Comparison of ENCODE assay signal across 14 cellular contexts in the genomic region with DNA sequence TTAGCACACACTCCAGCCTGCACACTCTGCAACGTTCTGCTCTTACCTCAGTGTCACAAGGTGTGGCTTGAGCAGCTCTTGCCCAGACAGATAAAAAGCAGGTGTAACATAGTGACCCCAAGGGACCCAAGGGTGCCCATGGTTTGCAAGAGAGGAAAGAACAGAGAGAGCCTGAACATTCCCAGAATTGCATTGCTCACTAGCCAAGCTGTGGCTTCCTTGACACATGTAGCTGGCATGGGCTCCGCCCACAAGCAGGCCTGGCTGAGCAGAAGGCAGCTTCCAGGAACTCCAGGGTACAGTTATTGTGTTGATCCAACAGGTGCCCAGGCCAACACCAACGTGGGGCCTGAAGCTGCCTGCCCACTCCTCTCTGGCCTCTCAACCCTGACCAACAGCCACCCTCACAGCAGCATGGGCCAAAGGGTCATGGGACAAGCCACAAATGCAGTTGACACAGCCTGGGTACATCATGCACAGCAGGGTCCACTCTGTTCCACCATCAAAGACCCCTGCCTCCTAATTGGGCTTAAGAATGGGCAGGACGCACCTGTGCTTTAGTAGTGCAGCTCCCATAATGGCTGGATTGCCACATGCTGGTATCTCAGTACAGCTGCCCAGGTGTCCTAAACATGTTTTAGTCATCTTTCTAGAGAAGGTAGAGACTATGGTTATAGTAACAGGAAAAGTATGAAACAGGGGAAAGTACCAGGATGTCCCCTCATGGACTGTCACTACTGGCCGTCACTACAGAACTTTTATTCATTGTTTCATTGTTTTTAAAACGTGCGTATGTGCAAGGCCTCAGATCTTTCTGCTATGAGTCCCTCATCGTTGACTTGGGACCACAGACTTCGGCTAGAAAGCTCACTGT.
A peak's percentile ranks its signal among the peaks of the same experiment; 100 is the strongest.
DNase-seq lines count a peak whose midpoint lies in the region; ATAC-seq and TF ChIP-seq lines count a peak whose summit lies in the region.
"Had no signal": no experiment of that assay in that cellular context is flagged by ENCODE, and none has a peak within 500 bp of the region (broad histone marks: within the 10 kb centered on the region; RNA-seq: fewer than 3 reads in every experiment).

No MANE protein-coding gene starts in this region.

- no peak overlapping the region for H2AK5ac ChIP-seq in trophoblast cell (ENCODE audit: low read length)

- no peak overlapping the region for H3K9ac ChIP-seq in trophoblast cell (ENCODE audit: low read length)

- no peak overlapping the region for H4K8ac ChIP-seq in trophoblast cell (ENCODE audit: low read depth, low read length)

- no peaks in the 10 kb centered on the region for H3K9me3 Mint-ChIP-seq in activated CD8-positive, alpha-beta memory T cell treated with anti-CD3 and anti-CD28 coated beads, Interleukin-2, amount 10 ng/mL, durations not matched to agents 7 days and 5 days (ENCODE audit: low read depth)

- intact Hi-C loops in esophagus muscularis mucosa (cut with DNase I): no loop called here

- H4K12ac ChIP-seq in trophoblast cell (ENCODE audit: low read depth, low read length): no peak overlapping the region

- H3K36me3 ChIP-seq in MG63 (no peaks in the 10 kb centered on the region), trophoblast cell (ENCODE audit: control insufficient read depth in 1 of 2, insufficient read depth in 2 of 2, low read length in 2 of 2) (no peaks in the 10 kb centered on the region), esophagus muscularis mucosa (no peaks in the 10 kb centered on the region)

- H3K4ac ChIP-seq in trophoblast cell (ENCODE audit: low read depth, low read length): no peak overlapping the region

- H3K4me2 ChIP-seq in trophoblast cell (ENCODE audit: low read length): no peak overlapping the region

- no peaks in the 10 kb centered on the region for H3K36me3 Mint-ChIP-seq in activated CD8-positive, alpha-beta memory T cell treated with anti-CD3 and anti-CD28 coated beads, Interleukin-2, amount 10 ng/mL, durations not matched to agents 7 days and 5 days

- H3K27me3 ChIP-seq in MG63 (no peaks in the 10 kb centered on the region), trophoblast cell (ENCODE audit: insufficient read depth, low read length) (no peaks in the 10 kb centered on the region), esophagus muscularis mucosa (peaks cover 0 to 13% (median 0%) of the 10 kb centered on the region in 4 donors)

- no peak for TF ChIP-seq POLR2A in esophagus muscularis mucosa (IDR thresholded peaks at IDR 0.05; ENCODE audit: low read depth)

- no peak overlapping the region for H2AFZ ChIP-seq in trophoblast cell (ENCODE audit: insufficient read depth, low read length, poor library complexity)

- H3K27ac ChIP-seq in trophoblast cell (ENCODE audit: low read depth, low read length) (no peak overlapping the region), esophagus muscularis mucosa (replicated peaks in 1 of 4) (no peak overlapping the region)

- H3K4me3 ChIP-seq in MG63 (no peak overlapping the region), trophoblast cell (ENCODE audit: low read depth, low read length) (no peak overlapping the region), esophagus muscularis mucosa (no peak overlapping the region)

- CTCF ChIA-PET in activated CD8-positive, alpha-beta memory T cell treated with anti-CD3 and anti-CD28 coated beads, Interleukin-2, amount 10 ng/mL, durations not matched to agents 7 days and 5 days (lab: Charles Lee): interaction anchor here (1.0 kb wide), 1 partner anchor 16 kb away, joined by 3 read pairs; no protein-coding TSS in a partner anchor

- H3K27ac Mint-ChIP-seq in activated CD8-positive, alpha-beta memory T cell treated with anti-CD3 and anti-CD28 coated beads, Interleukin-2, amount 10 ng/mL, durations not matched to agents 7 days and 5 days: no peak overlapping the region

- H3K27me3 Mint-ChIP-seq in activated CD8-positive, alpha-beta memory T cell treated with anti-CD3 and anti-CD28 coated beads, Interleukin-2, amount 10 ng/mL, durations not matched to agents 7 days and 5 days: peaks cover 26% of the 10 kb centered on the region

- in situ Hi-C loops in Caki2 (cut with HindIII; ENCODE audit: low pct_unique_long_range_greater_than_20kb, low sequenced_read_pairs): no loop called here

- no peak overlapping the region for H2BK12ac ChIP-seq in trophoblast cell (ENCODE audit: low read length)

- no peak overlapping the region for H3K4me3 Mint-ChIP-seq in activated CD8-positive, alpha-beta memory T cell treated with anti-CD3 and anti-CD28 coated beads, Interleukin-2, amount 10 ng/mL, durations not matched to agents 7 days and 5 days

- TF ChIP-seq EP300 in esophagus muscularis mucosa (IDR thresholded peaks at IDR 0.05): no peak

- H3K14ac ChIP-seq in trophoblast cell (ENCODE audit: low read length): no peak overlapping the region

- H3K18ac ChIP-seq in trophoblast cell (ENCODE audit: low read length): no peak overlapping the region

- ATAC-seq in GM21528 (IDR thresholded peaks at IDR 0.05; ENCODE audit: low FRiP score, unreplicated experiment): no peak
- ATAC-seq in activated CD8-positive, alpha-beta memory T cell treated with anti-CD3 and anti-CD28 coated beads, Interleukin-2, amount 10 ng/mL, durations not matched to agents 7 days and 5 days: no peak

- H2BK120ac ChIP-seq in trophoblast cell (ENCODE audit: insufficient read depth, low read length, poor library complexity): no peak overlapping the region

- peaks cover 0 to 2% of the 10 kb centered on the region in 2 experiments for H3K4me1 ChIP-seq in trophoblast cell (ENCODE audit: control insufficient read depth in 1 of 2, insufficient read depth in 2 of 2, low read length in 2 of 2)
- H3K4me1 ChIP-seq in esophagus muscularis mucosa: peaks cover 0 to 5% (median 0%) of the 10 kb centered on the region in 4 donors

- no peaks in the 10 kb centered on the region for H3K79me1 ChIP-seq in trophoblast cell (ENCODE audit: low read length)

- H3K79me2 ChIP-seq in trophoblast cell (ENCODE audit: control insufficient read depth, insufficient read depth, low read length, poor library complexity): no peaks in the 10 kb centered on the region

- WGBS in trophoblast cell (ENCODE audit: extremely low coverage, insufficient coverage, insufficient read length): no CpG with 5 or more reads among the region's 9 CpGs
- 86% methylated on average over 9 of the region's 9 CpGs for WGBS in esophagus muscularis mucosa

- no peaks in the 10 kb centered on the region for H3K9me3 ChIP-seq in MG63
- peaks cover 3% of the 10 kb centered on the region for H3K9me3 ChIP-seq in trophoblast cell (ENCODE audit: insufficient read depth, low read depth, low read length)
- H3K9me3 ChIP-seq in esophagus muscularis mucosa: no peaks in the 10 kb centered on the region

- DNase-seq in Caki2 (ENCODE audit: low read depth) (peak; percentile 12), MG63 (peak; percentile 18), fibroblast of gingiva (ENCODE audit: low read depth) (peak; percentile 28), trophoblast cell (peak; percentile 66 to 81), globus pallidus (ENCODE audit: low spot score) (no peak), esophagus muscularis mucosa (ENCODE audit: extremely low spot score) (no peak)
- DNase-seq in activated CD8-positive, alpha-beta memory T cell treated with anti-CD3 and anti-CD28 coated beads, Interleukin-2, amount 10 ng/mL, durations not matched to agents 7 days and 5 days: no peak
- DNase-seq: activated CD4-positive, alpha-beta T cell treated with anti-CD3 and anti-CD28 coated beads for 1 hour; activated effector memory CD4-positive, alpha-beta T cell treated with anti-CD3 and anti-CD28 coated beads, Interleukin-2, amount 50 U/mL, for 16 hours; DMS53; NCI-H2227 treated with DMSO at 0.1 percent for 48 hours; SIG-M5; stimulated activated naive CD4-positive, alpha-beta T cell treated with Interleukin-2 at 50 U/mL for 16 hours had no signal

- peaks cover 7% of the 10 kb centered on the region for H3K4me1 Mint-ChIP-seq in activated CD8-positive, alpha-beta memory T cell treated with anti-CD3 and anti-CD28 coated beads, Interleukin-2, amount 10 ng/mL, durations not matched to agents 7 days and 5 days

- H4K91ac ChIP-seq in trophoblast cell (ENCODE audit: low read depth, low read length): no peak overlapping the region

- TF ChIP-seq CTCF in esophagus muscularis mucosa (IDR thresholded peaks at IDR 0.05): no peak

- no peak overlapping the region for H3K23ac ChIP-seq in trophoblast cell (ENCODE audit: low read length)

- H2BK5ac ChIP-seq in trophoblast cell (ENCODE audit: low read depth, low read length, poor library complexity): no peak overlapping the region

Comparison
In these comparisons a context has a peak if more than half of its experiments do, and no peak if none do; other contexts are left out.
1. DNase-seq: peak in Caki2 (single experiment), MG63 (single experiment), fibroblast of gingiva (single experiment) and trophoblast cell (2 of 2); none in globus pallidus (single experiment), esophagus muscularis mucosa (single experiment) and activated CD8-positive, alpha-beta memory T cell treated with anti-CD3 and anti-CD28 coated beads, Interleukin-2, amount 10 ng/mL, durations not matched to agents 7 days and 5 days (single experiment).